ENCODE assay signal across 8 cellular contexts in the genomic region with DNA sequence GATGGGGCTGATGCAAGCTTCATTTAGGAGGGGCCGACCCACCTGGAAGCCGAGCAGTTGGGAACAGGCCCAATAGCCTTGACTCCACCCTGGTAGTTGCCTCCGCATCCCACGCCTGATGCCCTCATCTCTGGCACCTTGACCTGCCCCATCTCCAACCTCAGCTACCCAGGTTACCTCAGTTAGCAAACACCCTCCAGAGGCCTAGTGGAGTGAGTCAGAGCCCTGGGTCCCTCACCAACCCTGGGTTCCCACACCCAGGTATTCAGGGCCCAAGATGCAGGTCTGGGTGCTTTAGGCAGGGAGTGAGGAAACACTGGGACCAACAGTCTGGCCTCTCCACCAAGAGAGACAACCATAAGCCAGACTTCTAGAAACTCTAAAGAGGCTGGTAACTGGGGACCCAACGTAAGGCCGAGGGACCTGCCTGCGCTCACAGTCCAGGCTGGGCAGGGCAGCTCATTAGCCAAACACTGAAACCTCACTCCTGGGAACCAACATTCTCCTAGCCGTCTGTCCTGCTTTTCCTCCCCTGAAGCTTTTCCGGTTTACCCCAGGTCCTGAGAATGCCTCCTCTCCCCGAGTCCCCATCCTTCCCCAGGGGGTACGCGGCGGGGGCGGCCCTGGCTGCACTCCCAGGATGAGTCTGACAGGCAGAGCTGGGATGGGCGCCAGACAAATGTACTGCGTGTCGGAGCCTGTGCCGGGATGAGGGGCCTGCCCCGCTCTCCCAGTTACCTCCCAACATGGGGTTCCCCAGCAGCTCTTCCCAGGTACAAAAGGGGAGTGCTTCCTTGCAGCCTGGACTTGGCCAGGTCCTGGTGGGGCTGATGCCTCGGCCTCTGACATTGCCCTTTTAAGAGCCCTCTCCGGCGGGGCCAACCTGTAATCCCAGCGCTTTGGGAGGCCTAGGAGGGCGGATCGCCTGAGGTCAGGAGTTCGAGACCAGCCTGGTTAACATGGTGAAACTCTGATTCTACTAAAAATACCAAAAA. TPM values are rescaled to one million over a fixed set of nuclear protein-coding genes. Genes with fewer than 3 reads are reported as not detected.
DNase-seq lines count a peak whose midpoint lies in the region; ATAC-seq and TF ChIP-seq lines count a peak whose summit lies in the region.

No MANE protein-coding gene starts in this region.

- POLR2A ChIA-PET in T-cell (lab: Charles Lee) = no interaction called here

- no peaks in the 10 kb centered on the region for H3K9me3 ChIP-seq in prostate gland

- no peaks in the 10 kb centered on the region for H3K4me1 ChIP-seq in prostate gland (replicated peaks)

- WGBS in prostate gland = 11% methylated on average over 26 of the region's 26 CpGs

- no peak overlapping the region for H3K4me3 Mint-ChIP-seq in activated naive CD4-positive, alpha-beta T cell treated with anti-CD3 and anti-CD28 coated beads for 36 hours
- no peak overlapping the region for H3K4me3 Mint-ChIP-seq in T-cell

- H3K27me3 Mint-ChIP-seq in activated naive CD4-positive, alpha-beta T cell treated with anti-CD3 and anti-CD28 coated beads for 36 hours (ENCODE audit: low read depth) = peaks cover 2% of the 10 kb centered on the region
- H3K27me3 Mint-ChIP-seq in T-cell = peaks cover 0 to 7% of the 10 kb centered on the region in 2 donors

- H3K27ac Mint-ChIP-seq in activated naive CD4-positive, alpha-beta T cell treated with anti-CD3 and anti-CD28 coated beads for 36 hours = peak overlapping the region; percentile 15
- H3K27ac Mint-ChIP-seq in T-cell = no peak overlapping the region

- H3K36me3 Mint-ChIP-seq in activated naive CD4-positive, alpha-beta T cell treated with anti-CD3 and anti-CD28 coated beads for 36 hours (ENCODE audit: low read depth) = peaks cover 17% of the 10 kb centered on the region
- H3K36me3 Mint-ChIP-seq in T-cell = peaks cover 26% of the 10 kb centered on the region

- intact Hi-C loops in activated naive CD4-positive, alpha-beta T cell treated with anti-CD3 and anti-CD28 coated beads for 36 hours (cut with micrococcal nuclease) = loop anchor here (1.0 to 10.0 kb wide), 3 partner anchors 9 to 244 kb away; a partner anchor contains a TSS
- intact Hi-C loops in prostate gland (cut with DNase I) = no loop called here

- no peak for DNase-seq in activated naive CD4-positive, alpha-beta T cell treated with anti-CD3 and anti-CD28 coated beads for 36 hours
- no peak for DNase-seq in activated naive CD4-positive, alpha-beta T cell treated with anti-CD3 and anti-CD28 coated beads, Interleukin-2, amount 50 U/mL, for 16 hours
- no peak for DNase-seq in T-cell
- DNase-seq in foreskin fibroblast = peak; percentile 60 to 85
- DNase-seq in prostate gland (ENCODE audit: low spot score) = peak; percentile 71
- no peak for DNase-seq in activated effector memory CD4-positive, alpha-beta T cell treated with Interleukin-2 at 50 U/mL for 16 hours
- DNase-seq in A172 (ENCODE audit: low spot score) = no peak

- H3K4me3 ChIP-seq in foreskin fibroblast (ENCODE audit: low read depth in 1 of 2, low read length in 2 of 2) = no peak overlapping the region
- H3K4me3 ChIP-seq in prostate gland = no peak overlapping the region

- H3K4me1 Mint-ChIP-seq in activated naive CD4-positive, alpha-beta T cell treated with anti-CD3 and anti-CD28 coated beads for 36 hours (ENCODE audit: low read depth) = peaks cover 17% of the 10 kb centered on the region
- H3K4me1 Mint-ChIP-seq in T-cell = peaks cover 21 to 28% (median 25%) of the 10 kb centered on the region in 3 donors

- no peaks in the 10 kb centered on the region for H3K9me3 Mint-ChIP-seq in activated naive CD4-positive, alpha-beta T cell treated with anti-CD3 and anti-CD28 coated beads for 36 hours
- no peaks in the 10 kb centered on the region for H3K9me3 Mint-ChIP-seq in T-cell

- no peak for TF ChIP-seq POLR2A in prostate gland (IDR thresholded peaks at IDR 0.05)

- H3K27me3 ChIP-seq in prostate gland (replicated peaks; ENCODE audit: insufficient read depth) = no peaks in the 10 kb centered on the region

- peak overlapping the region; percentile 49 to 68 for H3K27ac ChIP-seq in prostate gland

- ATAC-seq in T-cell (replicated peaks in 1 of 4) = peak; percentile 10 to 39 (median 27)
- no peak for ATAC-seq in GM18907 (IDR thresholded peaks at IDR 0.05; ENCODE audit: unreplicated experiment)

- CTCF ChIA-PET in activated naive CD4-positive, alpha-beta T cell treated with anti-CD3 and anti-CD28 coated beads for 36 hours (lab: Charles Lee) = interaction anchor here (0.6 to 1.5 kb wide), 7 partner anchors 13 to 292 kb away, joined by 3 to 7 read pairs (median 3); no protein-coding TSS in a partner anchor
- CTCF ChIA-PET in T-cell (lab: Charles Lee) = interaction anchor here (1.2 to 1.6 kb wide), 3 partner anchors 16 to 292 kb away, joined by 3 to 10 read pairs (median 7); no protein-coding TSS in a partner anchor

- peaks cover 5 to 6% of the 10 kb centered on the region in 2 donors for H3K36me3 ChIP-seq in prostate gland

- TF ChIP-seq CTCF in foreskin fibroblast (IDR thresholded peaks at IDR 0.05; ENCODE audit: low read depth, low read length) (no peak), prostate gland (IDR thresholded peaks at IDR 0.05) (peak in 1 of 4 experiments; percentile 12)

RNA-seq across cellular contexts. Expression of a gene that starts 8.9 kb away (rescaled TPM):
- 1 to 10 TPM; 1.1 to 1.2 TPM for total RNA-seq in activated naive CD4-positive, alpha-beta T cell treated with anti-CD3 and anti-CD28 coated beads for 36 hours
- total RNA-seq in T-cell = 1 to 10 TPM; 4.1 to 5.3 (median 4.7) TPM
- total RNA-seq in prostate gland = 100 to 1,000 TPM in 1 of 2 donors, 10 to 100 TPM in 1; 18.8 to 118 TPM
- 10.3 and 14.9 TPM in 2 replicates for total RNA-seq in A172 (2014; rRNA removed; shearing (Covaris generic))

RNA-seq across cellular contexts. Expression of a gene that starts 26.7 kb away (rescaled TPM):
- total RNA-seq in activated naive CD4-positive, alpha-beta T cell treated with anti-CD3 and anti-CD28 coated beads for 36 hours = 100 to 1,000 TPM; 363 TPM
- total RNA-seq in T-cell = 100 to 1,000 TPM; 106 to 192 (median 173) TPM
- total RNA-seq in prostate gland = 100 to 1,000 TPM; 123 to 132 TPM
- 224 and 232 TPM in 2 replicates for total RNA-seq in A172 (2014; rRNA removed; shearing (Covaris generic))

RNA-seq across cellular contexts. Expression of a gene that starts 42.5 kb away (rescaled TPM):
- total RNA-seq in activated naive CD4-positive, alpha-beta T cell treated with anti-CD3 and anti-CD28 coated beads for 36 hours = 10 to 100 TPM; 19.3 to 21.5 TPM
- total RNA-seq in T-cell = 1 to 10 TPM in 2 of 5 donors, under 1 TPM in 3; 0.35 to 1.6 (median 0.72) TPM
- 10 to 100 TPM in 1 of 2 donors, 1 to 10 TPM in 1; 9.1 to 40.0 TPM for total RNA-seq in prostate gland
- 32.7 and 42.3 TPM in 2 replicates for total RNA-seq in A172 (2014; rRNA removed; shearing (Covaris generic))

Comparison
In these comparisons a context has a peak if more than half of its experiments do, and no peak if none do; other contexts are left out.
1. DNase-seq: peak in foreskin fibroblast (2 of 2) and prostate gland (single experiment); none in activated naive CD4-positive, alpha-beta T cell treated with anti-CD3 and anti-CD28 coated beads for 36 hours (single experiment), activated naive CD4-positive, alpha-beta T cell treated with anti-CD3 and anti-CD28 coated beads, Interleukin-2, amount 50 U/mL, for 16 hours (single experiment), T-cell (0 of 34), activated effector memory CD4-positive, alpha-beta T cell treated with Interleukin-2 at 50 U/mL for 16 hours (single experiment) and A172 (single experiment).